Comparison of ENCODE assay signal across 24 cellular contexts in genomic region chr15:26113296-26113695, GRCh38.
"Had no signal": no experiment of that assay in that cellular context is flagged by ENCODE, and none has a peak within 500 bp of the region (broad histone marks: within the 10 kb centered on the region; RNA-seq: fewer than 3 reads in every experiment).

No MANE protein-coding gene starts in this region.

- H3K4me2 ChIP-seq: smooth muscle cell had no signal

- H3K27ac ChIP-seq: left lung, lower lobe of right lung, neutrophil, ovary, right atrium auricular region, right lobe of liver, tibial nerve, upper lobe of left lung, vagina had no signal

- H3K4me3 ChIP-seq: left lung, lower lobe of right lung, ovary, right atrium auricular region, right lobe of liver, smooth muscle cell, tibial nerve, upper lobe of left lung, vagina had no signal

- H3K36me3 ChIP-seq: left lung, lower lobe of right lung, neutrophil, ovary, right atrium auricular region, right lobe of liver, tibial nerve, upper lobe of left lung, vagina had no signal

- H3K4me1 ChIP-seq: left lung, lower lobe of right lung, right atrium auricular region, right lobe of liver, upper lobe of left lung, vagina had no signal

- H3K27me3 ChIP-seq: left lung, neutrophil, ovary, right atrium auricular region, right lobe of liver, tibial nerve, upper lobe of left lung, vagina had no signal

- DNase-seq: hypothalamus; immature natural killer cell; kidney; left colon; left lung; lower lobe of right lung; mammary epithelial cell; mesenchymal stem cell; naive thymus-derived CD8-positive, alpha-beta T cell; ovary; right lobe of liver; stimulated activated CD4-positive, alpha-beta T cell treated with anti-CD3 and anti-CD28 coated beads, Interleukin-1b, Interleukin-23, amount 100 ng/mL, for 48 hours; stimulated activated CD4-positive, alpha-beta T cell treated with anti-CD3 and anti-CD28 coated beads, Interleukin-2, amount 100 ng/mL, for 48 hours; stimulated activated CD4-positive, alpha-beta T cell treated with anti-CD3 and anti-CD28 coated beads, Interleukin-4, amount 100 ng/mL, for 4 hours; stimulated activated CD8-positive, alpha-beta memory T cell treated with anti-CD3 and anti-CD28 coated beads, Interleukin-4, amount 100 ng/mL, for 48 hours; stimulated activated naive CD4-positive, alpha-beta T cell treated with Interleukin-2 at 50 U/mL for 16 hours; stimulated activated naive CD8-positive, alpha-beta T cell treated with anti-CD3 and anti-CD28 coated beads, Interleukin-15, amount 100 ng/mL, for 72 hours; substantia nigra; upper lobe of left lung had no signal

- H3K9me3 ChIP-seq: lower lobe of right lung, neutrophil, ovary, right atrium auricular region, right lobe of liver, tibial nerve, upper lobe of left lung, vagina had no signal
